In genomic region chr5:138070026-138070425, GRCh38 we compare ENCODE assay signal across 3 cellular contexts. TPM values are rescaled to one million over a fixed set of nuclear protein-coding genes. Genes with fewer than 3 reads are reported as not detected.
"Had no signal": no experiment of that assay in that cellular context is flagged by ENCODE, and none has a peak within 500 bp of the region (broad histone marks: within the 10 kb centered on the region; RNA-seq: fewer than 3 reads in every experiment).

No MANE protein-coding gene starts in this region.

RNA-seq across cellular contexts. Expression of gene WNT8A, which starts 13.8 kb away (rescaled TPM):
- total RNA-seq: LHCN-M2, MCF 10A, NCI-H460 had no signal
